11 cellular contexts compared by ENCODE assay signal in the genomic region with DNA sequence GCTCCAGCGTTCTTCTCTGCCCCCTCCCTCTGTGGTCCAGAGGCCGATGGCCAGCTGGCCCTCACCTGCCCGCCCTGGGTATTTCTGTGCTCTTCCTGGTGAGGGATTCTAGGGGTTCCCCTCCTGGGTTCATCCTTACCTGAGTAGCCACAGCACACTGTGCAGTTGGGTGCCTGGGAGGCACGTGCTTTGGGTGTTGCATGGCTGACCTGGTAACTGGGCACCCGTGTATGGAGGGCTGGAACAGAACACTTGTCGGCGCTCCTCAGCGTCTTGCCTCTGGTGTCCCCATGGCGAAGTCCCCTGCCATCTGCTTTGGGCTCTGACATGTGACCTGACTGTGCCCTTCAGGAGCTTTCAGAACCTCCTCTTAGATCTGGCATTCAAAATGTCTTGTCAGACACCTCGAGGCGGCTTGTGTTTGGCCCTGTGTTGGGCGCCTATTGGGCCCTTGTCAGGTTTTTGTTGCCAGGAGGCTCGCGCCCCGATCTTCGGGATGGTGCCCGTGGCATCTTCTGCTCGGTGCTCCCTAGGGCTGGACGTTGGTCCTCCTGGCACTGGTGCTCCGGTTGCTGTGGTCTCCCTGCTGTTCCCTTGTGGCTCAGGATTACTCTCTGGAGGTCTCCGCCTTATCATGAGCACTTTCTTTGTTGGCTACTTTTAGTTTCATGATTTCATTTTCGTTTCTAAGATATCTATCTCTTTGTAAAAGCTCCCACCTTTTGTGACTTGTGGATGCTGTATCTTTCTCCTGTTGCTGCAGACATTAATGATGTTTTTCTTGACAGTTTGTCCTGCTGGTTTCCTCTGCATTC. TPM values are rescaled to one million over a fixed set of nuclear protein-coding genes. Genes with fewer than 3 reads are reported as not detected.
DNase-seq lines count a peak whose midpoint lies in the region; ATAC-seq and TF ChIP-seq lines count a peak whose summit lies in the region.
"Had no signal": no experiment of that assay in that cellular context is flagged by ENCODE, and none has a peak within 500 bp of the region (broad histone marks: within the 10 kb centered on the region; RNA-seq: fewer than 3 reads in every experiment).

No MANE protein-coding gene starts in this region.

- TF ChIP-seq CTCF in brain microvascular endothelial cell (IDR thresholded peaks at IDR 0.05; ENCODE audit: low read depth, low read length, missing control alignments) (no peak), upper lobe of left lung (IDR thresholded peaks at IDR 0.05) (no peak)

- H3K36me3 ChIP-seq in brain microvascular endothelial cell (replicated peaks): peaks cover 9% of the 10 kb centered on the region
- peaks cover 46% of the 10 kb centered on the region for H3K36me3 ChIP-seq in mesodermal cell (ENCODE audit: control insufficient read depth, insufficient read depth, low read length)
- peaks cover 0 to 10% (median 3%) of the 10 kb centered on the region in 4 donors for H3K36me3 ChIP-seq in upper lobe of left lung
- H3K36me3 ChIP-seq: pancreas had no signal

- peaks cover 8% of the 10 kb centered on the region for H3K4me1 ChIP-seq in mesodermal cell (ENCODE audit: control insufficient read depth, insufficient read depth, low read length, poor library complexity, severe bottlenecking)
- H3K4me1 ChIP-seq in upper lobe of left lung: peaks cover 40 to 86% (median 65%) of the 10 kb centered on the region in 4 donors

- H3K9me3 Mint-ChIP-seq in activated naive CD4-positive, alpha-beta T cell treated with anti-CD3 and anti-CD28 coated beads, Interleukin-2, amount 50 U/mL, for 72 hours: peaks cover 0 to 5% of the 10 kb centered on the region in 2 donors

- no peak overlapping the region for H3K4me3 ChIP-seq in brain microvascular endothelial cell (ENCODE audit: low read depth, low read length)
- no peak overlapping the region for H3K4me3 ChIP-seq in mesodermal cell (ENCODE audit: extremely low read depth, insufficient read depth, low read length, poor library complexity, severe bottlenecking)
- no peak overlapping the region for H3K4me3 ChIP-seq in upper lobe of left lung
- H3K4me3 ChIP-seq: pancreas had no signal

- WGBS in mesodermal cell (ENCODE audit: insufficient coverage in 2 of 2), 2 experiments: 96 to 97% methylated on average over 19 to 21 of the region's 22 CpGs
- WGBS in upper lobe of left lung, 2 donors: 89 to 92% methylated on average over 21 to 22 of the region's 22 CpGs

- in situ Hi-C loops in brain microvascular endothelial cell (cut with HindIII; ENCODE audit: low pct_ligation_motif_present, low sequenced_read_pairs): no loop called here

- H3K27me3 ChIP-seq in brain microvascular endothelial cell (replicated peaks): no peaks in the 10 kb centered on the region
- H3K27me3 ChIP-seq in upper lobe of left lung: no peaks in the 10 kb centered on the region
- H3K27me3 ChIP-seq: pancreas had no signal

- peak; percentile 2 to 12 for ATAC-seq in activated naive CD4-positive, alpha-beta T cell treated with anti-CD3 and anti-CD28 coated beads, Interleukin-2, amount 50 U/mL, for 72 hours
- ATAC-seq in upper lobe of left lung (ENCODE audit: low FRiP score in 2 of 2): no peak
- ATAC-seq in GM21423 (IDR thresholded peaks at IDR 0.05; ENCODE audit: unreplicated experiment): no peak
- ATAC-seq in HG03280 (IDR thresholded peaks at IDR 0.05; ENCODE audit: unreplicated experiment): no peak

- no peak for DNase-seq in activated naive CD4-positive, alpha-beta T cell treated with anti-CD3 and anti-CD28 coated beads, Interleukin-2, amount 50 U/mL, for 72 hours (ENCODE audit: low spot score in 2 of 2)
- DNase-seq in activated naive CD4-positive, alpha-beta T cell treated with Interleukin-2 at 50 U/mL for 16 hours: no peak
- DNase-seq in brain microvascular endothelial cell: no peak
- peak in 1 of 2 donors; percentile 22 for DNase-seq in upper lobe of left lung
- no peak for DNase-seq in Ammon's horn (ENCODE audit: low spot score)
- DNase-seq: NCI-H1092, SIG-M5 had no signal

- H3K27ac ChIP-seq in brain microvascular endothelial cell (peak overlapping the region; percentile 29), mesodermal cell (ENCODE audit: low read depth, low read length, severe bottlenecking) (peak overlapping the region; percentile 93), upper lobe of left lung (peak overlapping the region; percentile 89 to 93 (median 91))

- H3K9me3 ChIP-seq in mesodermal cell (ENCODE audit: control insufficient read depth, low read length) (peaks cover 34% of the 10 kb centered on the region), upper lobe of left lung (peaks cover 0 to 15% (median 6%) of the 10 kb centered on the region in 4 donors)
- H3K9me3 ChIP-seq: pancreas had no signal

- no peak for TF ChIP-seq POLR2A in upper lobe of left lung (IDR thresholded peaks at IDR 0.05)

- no peak for TF ChIP-seq EP300 in upper lobe of left lung (IDR thresholded peaks at IDR 0.05)

- H3K36me3 Mint-ChIP-seq in activated naive CD4-positive, alpha-beta T cell treated with anti-CD3 and anti-CD28 coated beads, Interleukin-2, amount 50 U/mL, for 72 hours: peaks cover 0 to 15% of the 10 kb centered on the region in 2 donors

- H3K27ac Mint-ChIP-seq in activated naive CD4-positive, alpha-beta T cell treated with anti-CD3 and anti-CD28 coated beads, Interleukin-2, amount 50 U/mL, for 72 hours: peak overlapping the region in 1 of 2 donors; percentile 16

RNA-seq across cellular contexts. Expression of a gene that starts 28.5 kb away (rescaled TPM):
- 10 to 100 TPM; 26.6 to 43.8 TPM for total RNA-seq in activated naive CD4-positive, alpha-beta T cell treated with anti-CD3 and anti-CD28 coated beads, Interleukin-2, amount 50 U/mL, for 72 hours
- polyA plus RNA-seq in mesodermal cell (2013, experiment 1 of 2): 38.8 TPM
- 30.8 TPM for polyA plus RNA-seq in mesodermal cell (2013, experiment 2 of 2)
- 100 to 1,000 TPM in 3 of 6 donors, 10 to 100 TPM in 3; 57.3 to 108 (median 96.9) TPM for total RNA-seq in upper lobe of left lung

Comparison
In these comparisons a context has a peak if more than half of its experiments do, and no peak if none do; other contexts are left out.
1. ATAC-seq: peak in activated naive CD4-positive, alpha-beta T cell treated with anti-CD3 and anti-CD28 coated beads, Interleukin-2, amount 50 U/mL, for 72 hours (2 of 2); none in upper lobe of left lung (0 of 2), GM21423 (single experiment) and HG03280 (single experiment).
2. H3K27ac ChIP-seq: peak in every context shown above with its lines; median percentile 93 in mesodermal cell; 91 in upper lobe of left lung; 29 in brain microvascular endothelial cell.